ENCODE assay signal across 22 cellular contexts in the genomic region with DNA sequence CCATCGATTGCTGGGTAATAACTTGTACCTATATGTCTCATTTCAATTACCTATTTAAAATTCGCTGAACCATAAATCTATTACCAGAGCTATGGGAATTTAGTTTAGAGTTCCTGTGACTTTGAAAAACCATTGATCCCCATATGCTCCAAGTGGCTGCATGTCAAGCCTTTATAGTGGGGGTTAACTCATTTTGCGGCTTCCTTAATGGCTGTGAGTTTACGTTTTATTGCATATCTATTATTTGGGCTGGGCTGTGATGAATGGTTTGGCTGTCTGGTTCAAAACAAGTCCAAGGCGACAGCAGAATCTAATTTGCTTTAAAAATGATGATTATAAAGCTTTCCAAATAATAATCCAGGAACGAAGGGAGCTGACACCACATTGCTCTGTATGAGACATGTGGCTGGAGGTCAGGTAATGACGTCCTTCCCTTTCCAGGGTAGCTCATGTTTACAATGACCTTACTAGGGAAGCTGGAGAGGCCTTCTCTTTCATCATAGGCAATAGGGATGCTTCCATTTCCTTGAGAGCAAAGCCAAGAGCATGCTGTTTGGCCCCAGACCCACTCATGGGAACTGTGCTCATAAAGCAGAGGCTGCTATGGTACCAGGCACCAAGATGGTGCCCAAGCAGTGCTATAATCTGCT.
"Had no signal": no experiment of that assay in that cellular context is flagged by ENCODE, and none has a peak within 500 bp of the region (broad histone marks: within the 10 kb centered on the region; RNA-seq: fewer than 3 reads in every experiment).

No MANE protein-coding gene starts in this region.

- H3K27ac ChIP-seq: coronary artery, esophagus squamous epithelium, prostate gland, right atrium auricular region, thyroid gland, vagina had no signal

- DNase-seq: effector memory CD8-positive, alpha-beta T cell; erythroblast; esophagus squamous epithelium; foreskin melanocyte; naive B cell; stimulated activated CD4-positive, alpha-beta T cell treated with anti-CD3 and anti-CD28 coated beads, Interleukin-2, amount 100 ng/mL, for 24 hours; stimulated activated CD4-positive, alpha-beta T cell treated with anti-CD3 and anti-CD28 coated beads, Interleukin-4, amount 100 ng/mL, for 24 hours; stimulated activated naive CD4-positive, alpha-beta T cell treated with Interleukin-2 at 50 U/mL for 16 hours; stomach; thyroid gland; trophoblast cell had no signal

- H3K36me3 ChIP-seq: esophagus squamous epithelium, prostate gland, right atrium auricular region, stomach, thyroid gland, vagina had no signal

- H3K4me3 Mint-ChIP-seq: effector memory CD8-positive, alpha-beta T cell; memory B cell; naive B cell; natural killer cell treated with Interleukin-12 subunit alpha and Interleukin-12 subunit beta and Interleukin-15 and Interleukin-18, amount 100 ng/mL, for 72 hours; neural crest cell; stimulated activated effector memory CD8-positive, alpha-beta T cell treated with anti-CD3 and anti-CD28 coated beads, Interleukin-12 subunit alpha, Interleukin-12 subunit beta, amount 100 ng/mL, for 72 hours had no signal

- ATAC-seq: effector memory CD8-positive, alpha-beta T cell; natural killer cell treated with Interleukin-12 subunit alpha and Interleukin-12 subunit beta and Interleukin-15 and Interleukin-18, amount 100 ng/mL, for 72 hours; sciatic nerve; stimulated activated effector memory CD8-positive, alpha-beta T cell treated with anti-CD3 and anti-CD28 coated beads, Interleukin-12 subunit alpha, Interleukin-12 subunit beta, amount 100 ng/mL, for 72 hours had no signal

- H3K9me3 ChIP-seq: esophagus squamous epithelium, prostate gland, right atrium auricular region, stomach, thyroid gland, vagina had no signal

- H3K4me1 ChIP-seq: esophagus squamous epithelium, prostate gland, right atrium auricular region, stomach, thyroid gland, vagina had no signal

- H3K27me3 ChIP-seq: right atrium auricular region, stomach, thyroid gland, vagina had no signal

- H3K9me3 Mint-ChIP-seq: effector memory CD8-positive, alpha-beta T cell; memory B cell; naive B cell; natural killer cell treated with Interleukin-12 subunit alpha and Interleukin-12 subunit beta and Interleukin-15 and Interleukin-18, amount 100 ng/mL, for 72 hours; neural crest cell; stimulated activated effector memory CD8-positive, alpha-beta T cell treated with anti-CD3 and anti-CD28 coated beads, Interleukin-12 subunit alpha, Interleukin-12 subunit beta, amount 100 ng/mL, for 72 hours had no signal

- H3K4me3 ChIP-seq: coronary artery, esophagus squamous epithelium, lung, prostate gland, right atrium auricular region, smooth muscle cell, stomach, thyroid gland, vagina had no signal

- H3K36me3 Mint-ChIP-seq: memory B cell; naive B cell; natural killer cell treated with Interleukin-12 subunit alpha and Interleukin-12 subunit beta and Interleukin-15 and Interleukin-18, amount 100 ng/mL, for 72 hours; stimulated activated effector memory CD8-positive, alpha-beta T cell treated with anti-CD3 and anti-CD28 coated beads, Interleukin-12 subunit alpha, Interleukin-12 subunit beta, amount 100 ng/mL, for 72 hours had no signal

- H3K4me2 ChIP-seq: smooth muscle cell had no signal

- H3K27ac Mint-ChIP-seq: effector memory CD8-positive, alpha-beta T cell; memory B cell; natural killer cell treated with Interleukin-12 subunit alpha and Interleukin-12 subunit beta and Interleukin-15 and Interleukin-18, amount 100 ng/mL, for 72 hours; stimulated activated effector memory CD8-positive, alpha-beta T cell treated with anti-CD3 and anti-CD28 coated beads, Interleukin-12 subunit alpha, Interleukin-12 subunit beta, amount 100 ng/mL, for 72 hours had no signal

- H3K4me1 Mint-ChIP-seq: memory B cell; naive B cell; stimulated activated effector memory CD8-positive, alpha-beta T cell treated with anti-CD3 and anti-CD28 coated beads, Interleukin-12 subunit alpha, Interleukin-12 subunit beta, amount 100 ng/mL, for 72 hours had no signal
